In the genomic region with DNA sequence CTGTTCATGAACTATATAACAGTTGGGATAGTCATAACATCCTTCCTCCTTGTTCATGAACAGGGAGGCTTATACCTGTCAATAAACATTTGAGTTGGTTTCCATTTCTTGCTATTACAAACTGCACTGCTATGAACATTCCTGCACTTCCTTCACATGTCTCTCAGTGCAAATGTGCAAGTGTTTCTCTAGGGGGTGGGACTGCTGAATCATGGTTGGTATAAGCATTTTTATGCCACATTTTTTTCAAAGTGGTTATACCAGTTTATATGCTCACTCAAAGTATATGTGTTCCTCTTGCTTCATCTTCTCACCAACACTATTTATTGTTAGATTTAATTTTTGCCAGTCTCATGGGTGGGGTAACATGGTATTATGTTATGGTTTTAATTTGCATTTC, we compare ENCODE assay signal across 21 cellular contexts. TPM values are rescaled to one million over a fixed set of nuclear protein-coding genes. Genes with fewer than 3 reads are reported as not detected.
DNase-seq lines count a peak whose midpoint lies in the region; ATAC-seq and TF ChIP-seq lines count a peak whose summit lies in the region.
"Had no signal": no experiment of that assay in that cellular context is flagged by ENCODE, and none has a peak within 500 bp of the region (broad histone marks: within the 10 kb centered on the region; RNA-seq: fewer than 3 reads in every experiment).

No MANE protein-coding gene starts in this region.

- no peak overlapping the region for H3K4me2 ChIP-seq in GM23248 (ENCODE audit: unreplicated experiment)
- H3K4me2 ChIP-seq in trophoblast cell (ENCODE audit: low read length) = no peak overlapping the region
- H3K4me2 ChIP-seq in OCI-LY7 (ENCODE audit: low read length) = no peak overlapping the region

- H2AK5ac ChIP-seq in trophoblast cell (ENCODE audit: low read length) = no peak overlapping the region

- H3K4ac ChIP-seq in trophoblast cell (ENCODE audit: low read depth, low read length) = no peak overlapping the region

- BruUV-seq in OCI-LY7 (replicated peaks; lab: Mats Ljungman, UMichigan) = no TSS peak

- no peaks in the 10 kb centered on the region for H3K79me1 ChIP-seq in trophoblast cell (ENCODE audit: low read length)

- no peaks in the 10 kb centered on the region for H3K36me3 ChIP-seq in GM23248 (ENCODE audit: low read depth)
- H3K36me3 ChIP-seq in trophoblast cell (ENCODE audit: control insufficient read depth in 1 of 2, insufficient read depth in 2 of 2, low read length in 2 of 2) = no peaks in the 10 kb centered on the region
- no peaks in the 10 kb centered on the region for H3K36me3 ChIP-seq in OCI-LY7 (ENCODE audit: insufficient read depth, low read length)
- H3K36me3 ChIP-seq: neutrophil, right atrium auricular region had no signal

- no peak for TF ChIP-seq CTCF in OCI-LY7 (conservative IDR thresholded peaks at IDR 0.05; ENCODE audit: low read length)

- no peak overlapping the region for H2AFZ ChIP-seq in GM23248
- H2AFZ ChIP-seq in trophoblast cell (ENCODE audit: insufficient read depth, low read length, poor library complexity) = no peak overlapping the region
- H2AFZ ChIP-seq in OCI-LY7 (ENCODE audit: low read length) = no peak overlapping the region

- H4K12ac ChIP-seq in trophoblast cell (ENCODE audit: low read depth, low read length) = no peak overlapping the region

- H3K27me3 ChIP-seq in GM23248 (replicated peaks; ENCODE audit: insufficient read depth) (no peaks in the 10 kb centered on the region), trophoblast cell (ENCODE audit: insufficient read depth, low read length) (no peaks in the 10 kb centered on the region)
- H3K27me3 ChIP-seq: right atrium auricular region had no signal

- no peak overlapping the region for H2BK12ac ChIP-seq in trophoblast cell (ENCODE audit: low read length)

- POLR2A ChIA-PET in OCI-LY7 (lab: Charles Lee) = no interaction called here

- in situ Hi-C loops in GM23248 (cut with MboI) = loop anchor here (10.0 kb wide), 1 partner anchor 408 kb away; a partner anchor contains a TSS

- H3K23ac ChIP-seq in trophoblast cell (ENCODE audit: low read length) = no peak overlapping the region

- DNase-seq in GM23248 = peak; percentile 47
- DNase-seq in OCI-M1 (lab: John Stamatoyannopoulos, UW) = peak; percentile 80
- DNase-seq in trophoblast cell = peak; percentile 17 to 73
- no peak for DNase-seq in OCI-LY7 (ENCODE audit: low spot score)
- DNase-seq in NCI-H2227 (lab: John Stamatoyannopoulos, UW; ENCODE audit: unreplicated experiment) = no peak
- DNase-seq in HK-2 (ENCODE audit: unreplicated experiment) = no peak
- DNase-seq in activated effector memory CD4-positive, alpha-beta T cell treated with Interleukin-2 at 50 U/mL for 16 hours = no peak
- DNase-seq: activated T-cell treated with anti-CD3 and anti-CD28 coated beads, Interleukin-2, amount 50 U/mL, for 72 hours; CD8-positive, alpha-beta T cell; DMS79 treated with DMSO at 0.1 percent for 48 hours; left ventricle myocardium superior; NCI-H1417; NCI-H2171 treated with DMSO at 0.1 percent for 48 hours; NCI-H748 treated with DMSO at 0.1 percent for 48 hours had no signal

- no peak overlapping the region for H3K14ac ChIP-seq in trophoblast cell (ENCODE audit: low read length)

- no peak overlapping the region for H3K9ac ChIP-seq in GM23248
- H3K9ac ChIP-seq in trophoblast cell (ENCODE audit: low read length) = no peak overlapping the region

- H2BK120ac ChIP-seq in trophoblast cell (ENCODE audit: insufficient read depth, low read length, poor library complexity) = no peak overlapping the region

- H3K9me3 ChIP-seq in GM23248 (ENCODE audit: low read depth) (no peaks in the 10 kb centered on the region), trophoblast cell (ENCODE audit: insufficient read depth, low read depth, low read length) (no peaks in the 10 kb centered on the region), OCI-LY7 (ENCODE audit: low read length) (no peaks in the 10 kb centered on the region)
- H3K9me3 ChIP-seq: neutrophil, right atrium auricular region had no signal

- no peak overlapping the region for H4K8ac ChIP-seq in trophoblast cell (ENCODE audit: low read depth, low read length)

- H2BK5ac ChIP-seq in trophoblast cell (ENCODE audit: low read depth, low read length, poor library complexity) = no peak overlapping the region

- CTCF ChIA-PET in OCI-LY7 (lab: Charles Lee; ENCODE audit: unreplicated experiment) = no interaction called here

- H3K4me1 ChIP-seq in GM23248 (ENCODE audit: insufficient read depth) (0 out of 2 replicates have a peak, but pooled peaks cover 6% of the 10 kb centered on the region), trophoblast cell (ENCODE audit: control insufficient read depth in 1 of 2, insufficient read depth in 2 of 2, low read length in 2 of 2) (no peaks in the 10 kb centered on the region), OCI-LY7 (ENCODE audit: insufficient read depth, low read length, poor library complexity, severe bottlenecking) (no peaks in the 10 kb centered on the region)
- H3K4me1 ChIP-seq: right atrium auricular region had no signal

- H4K20me1 ChIP-seq in GM23248 (ENCODE audit: insufficient read depth) (no peaks in the 10 kb centered on the region), OCI-LY7 (ENCODE audit: insufficient read depth, low read length) (no peaks in the 10 kb centered on the region)

- H3K4me3 ChIP-seq in GM23248 (no peak overlapping the region), trophoblast cell (ENCODE audit: low read depth, low read length) (no peak overlapping the region), OCI-LY7 (ENCODE audit: low read depth, low read length, poor library complexity, severe bottlenecking) (no peak overlapping the region)
- H3K4me3 ChIP-seq: right atrium auricular region had no signal

- no peak overlapping the region for H3K18ac ChIP-seq in trophoblast cell (ENCODE audit: low read length)

- no peak overlapping the region for H4K91ac ChIP-seq in trophoblast cell (ENCODE audit: low read depth, low read length)

- H3K9me2 ChIP-seq in GM23248 (ENCODE audit: insufficient read depth) = no peaks in the 10 kb centered on the region
- no peaks in the 10 kb centered on the region for H3K9me2 ChIP-seq in OCI-LY7 (ENCODE audit: insufficient read depth, low read length)

- no peaks in the 10 kb centered on the region for H3K79me2 ChIP-seq in GM23248 (ENCODE audit: insufficient read depth)
- no peaks in the 10 kb centered on the region for H3K79me2 ChIP-seq in trophoblast cell (ENCODE audit: control insufficient read depth, insufficient read depth, low read length, poor library complexity)
- H3K79me2 ChIP-seq in OCI-LY7 (ENCODE audit: insufficient read depth, low read depth, low read length) = no peaks in the 10 kb centered on the region

- no peaks in the 10 kb centered on the region for H3F3A ChIP-seq in GM23248 (ENCODE audit: insufficient read depth)

- no peak overlapping the region for H3K27ac ChIP-seq in GM23248
- H3K27ac ChIP-seq in trophoblast cell (ENCODE audit: low read depth, low read length) = no peak overlapping the region
- no peak overlapping the region for H3K27ac ChIP-seq in OCI-LY7 (ENCODE audit: low read depth, low read length, poor library complexity, severe bottlenecking)
- H3K27ac ChIP-seq: neutrophil, right atrium auricular region had no signal

- peak; percentile 99 for ATAC-seq in esophagus mucosa
- ATAC-seq: activated CD4-positive, CD25-positive, alpha-beta regulatory T cell treated with anti-CD3 and anti-CD28 coated beads, Interleukin-2, amount 50 U/mL, for 24 hours; activated naive CD4-positive, alpha-beta T cell treated with anti-CD3 and anti-CD28 coated beads, Interleukin-2, amount 50 U/mL, for 72 hours; activated T-cell treated with anti-CD3 and anti-CD28 coated beads, Interleukin-2, amount 50 U/mL, for 72 hours; CD8-positive, alpha-beta T cell; left ventricle myocardium superior; stimulated activated effector memory CD8-positive, alpha-beta T cell treated with anti-CD3 and anti-CD28 coated beads, Interleukin-12 subunit alpha, Interleukin-12 subunit beta, amount 100 ng/mL, for 72 hours had no signal

- intact Hi-C loops in OCI-LY7 (cut with micrococcal nuclease; ENCODE audit: unreplicated experiment) = no loop called here

RNA-seq across cellular contexts. Expression of a gene that starts 25.8 kb away (rescaled TPM):
- total RNA-seq in GM23248 (2014; rRNA removed; shearing (Covaris generic)) = not detected in 2 replicates
- not detected in 2 replicates for polyA plus RNA-seq in GM23248 (2016; fragmentation: Nextera tagmentation; extraction: Ambion mirVana)
- not detected for total RNA-seq in esophagus mucosa
- not detected in 2 replicates for polyA plus RNA-seq in trophoblast cell (2013)
- total RNA-seq in OCI-LY7 (2014; rRNA removed; shearing (Covaris generic)) = not detected in 2 replicates
- total RNA-seq in OCI-LY7 (2022) = not detected in 2 replicates
- total RNA-seq: activated naive CD4-positive, alpha-beta T cell treated with anti-CD3 and anti-CD28 coated beads, Interleukin-2, amount 50 U/mL, for 72 hours; activated T-cell treated with anti-CD3 and anti-CD28 coated beads, Interleukin-2, amount 50 U/mL, for 72 hours; CD8-positive, alpha-beta T cell; left ventricle myocardium superior; right atrium auricular region had no signal
- polyA plus RNA-seq: thymus had no signal

Comparison
In these comparisons a context has a peak if more than half of its experiments do, and no peak if none do; other contexts are left out.
1. DNase-seq: peak in GM23248 (single experiment), OCI-M1 (single experiment) and trophoblast cell (2 of 2); none in OCI-LY7 (single experiment), NCI-H2227 (single experiment), HK-2 (single experiment) and activated effector memory CD4-positive, alpha-beta T cell treated with Interleukin-2 at 50 U/mL for 16 hours (single experiment).